8 cellular contexts compared by ENCODE assay signal in genomic region chr20:3889489-3890409, GRCh38. TPM values are rescaled to one million over a fixed set of nuclear protein-coding genes. Genes with fewer than 3 reads are reported as not detected.
A peak's percentile ranks its signal among the peaks of the same experiment; 100 is the strongest.
DNase-seq lines count a peak whose midpoint lies in the region; ATAC-seq, FAIRE-seq and TF ChIP-seq lines count a peak whose summit lies in the region.

No MANE protein-coding gene starts in this region.

- TF ChIP-seq RAD21 in HepG2 (CRISPR knock-in tag; IDR thresholded peaks at IDR 0.05) = peak; percentile 83; the same call in 1 of the 2 replicates

- TF ChIP-seq POLR2A in HepG2 (IDR thresholded peaks at IDR 0.05; ENCODE audit: insufficient read depth in 1 of 2, low read depth in 2 of 2, low read length in 2 of 2) = no peak; a peak in 1 of 4 replicates

- H2AFZ ChIP-seq in HepG2 (ENCODE audit: low read length) = no peak overlapping the region

- H3K27ac ChIP-seq in caudate nucleus (ENCODE audit: low read depth, low read length) = peak overlapping the region; percentile 98
- H3K27ac ChIP-seq in HepG2 (ENCODE audit: extremely low read length, insufficient read depth, low read length) = peak overlapping the region; percentile 86

- peaks cover 70% of the 10 kb centered on the region for H3K79me2 ChIP-seq in HepG2 (ENCODE audit: insufficient read depth, low read length)

- DNase-seq in AG04449 (ENCODE audit: low read depth, low spot score) (no peak), T-helper 2 cell (peak in 3 of 5 experiments; percentile 6 to 63 (median 17)), caudate nucleus (lab: John Stamatoyannopoulos, UW) (peak in 15 of 61 donors; percentile 6 to 68 (median 35)), HepG2 (ENCODE audit: low spot score) (peak; percentile 33)
- peak in 2 of 3 donors; percentile 24 to 26 for DNase-seq in stimulated activated CD4-positive, alpha-beta T cell treated with anti-CD3 and anti-CD28 coated beads, TNF-alpha, amount 100 ng/mL, for 48 hours (ENCODE audit: low read depth in 3 of 3)

- CTCF ChIA-PET in AG04449 (lab: Yijun Ruan, JAX) (interaction anchor here (1.1 to 1.4 kb wide), 2 partner anchors 194 to 202 kb away, joined by 4 to 5 read pairs; no protein-coding TSS in a partner anchor), HepG2 (lab: Yijun Ruan, JAX; ENCODE audit: low intra/inter-chr PET ratio, low total read pairs) (no interaction called here)

- peaks cover 1 to 10% of the 10 kb centered on the region in 2 experiments; a peak in 4 of 5 replicates for H3K36me3 ChIP-seq in HepG2 (replicated peaks in 1 of 2; ENCODE audit: control insufficient read depth in 1 of 2, insufficient read depth in 2 of 2, low read length in 2 of 2)

- peaks cover 54% of the 10 kb centered on the region for H3K4me1 ChIP-seq in HepG2 (ENCODE audit: insufficient read depth, low read length)

- H3K4me3 ChIP-seq in AG04449 (ENCODE audit: low read depth, low read length) (peak overlapping the region; percentile 98), HepG2 (replicated peaks in 1 of 3; ENCODE audit: insufficient read depth in 1 of 3, low read depth in 2 of 3, low read length in 3 of 3) (peak overlapping the region; percentile 86 to 94 (median 94))

- POLR2A ChIA-PET in AG04449 (lab: Yijun Ruan, JAX) = interaction anchor here (1.1 kb wide), 1 partner anchor 41 kb away, joined by 3 read pairs; no protein-coding TSS in a partner anchor
- POLR2A ChIA-PET in HepG2 (lab: Yijun Ruan, JAX) = interaction anchor here (1.1 kb wide), 2 partner anchors 13 to 122 kb away, joined by 3 read pairs; partner anchors contain the start of gene ADISSP

- intact Hi-C loops in HepG2 (cut with micrococcal nuclease; ENCODE audit: unreplicated experiment) = loop anchor here (2.0 to 5.0 kb wide), 3 partner anchors 69 to 198 kb away; partner anchors contain the start of gene AP5S1

- TF ChIP-seq CTCF in AG04449 (IDR thresholded peaks at IDR 0.05; ENCODE audit: insufficient read depth, low read length, missing control alignments) (no peak), HepG2 (CRISPR knock-in tag; IDR thresholded peaks at IDR 0.05) (no peak)

- WGBS in HepG2 (ENCODE audit: low lambda C conversion rate) = under 1% methylated on average over 31 of the region's 68 CpGs

- in situ Hi-C loops in HepG2 (cut with HindIII; ENCODE audit: extremely low pct_ligation_motif_present, low pct_unique_long_range_greater_than_20kb) = loop anchor here (5.0 to 10.0 kb wide), 2 partner anchors 55 to 198 kb away; no protein-coding TSS in a partner anchor

- H3K9me3 ChIP-seq in HepG2 (ENCODE audit: low read length) = no peaks in the 10 kb centered on the region

- peak overlapping the region; percentile 97 for H3K9ac ChIP-seq in HepG2 (ENCODE audit: insufficient read depth, low read depth, low read length)

- ATAC-seq in GM18520 (IDR thresholded peaks at IDR 0.05; ENCODE audit: unreplicated experiment) (peak; percentile 0), HG03354 (IDR thresholded peaks at IDR 0.05; ENCODE audit: poor library complexity, severe bottlenecking, unreplicated experiment) (peak; percentile 36), HepG2 (peak; percentile 24), HG02884 (IDR thresholded peaks at IDR 0.05; ENCODE audit: unreplicated experiment) (no peak)

- no peaks in the 10 kb centered on the region; a peak in 1 of 5 replicates for H3K27me3 ChIP-seq in HepG2 (ENCODE audit: control insufficient read depth in 1 of 2, insufficient read depth in 2 of 2, low read length in 2 of 2)

- no peak for FAIRE-seq in HepG2 (lab: Jason Lieb, UNC)

- TF ChIP-seq EP300 in HepG2 (IDR thresholded peaks at IDR 0.05; ENCODE audit: low read depth in 2 of 2, low read length in 2 of 2) = no peak
- 0 out of 2 replicates have a peak, but pooled peaks have one; percentile 21 for TF ChIP-seq EP300 in HepG2 (CRISPR knock-in tag; IDR thresholded peaks at IDR 0.05; ENCODE audit: borderline replicate concordance)

- BruUV-seq in HepG2 (replicated peaks; lab: Mats Ljungman, UMichigan) = no TSS peak

- peak overlapping the region; percentile 74 for H3K4me2 ChIP-seq in HepG2 (ENCODE audit: low read depth, low read length)

- H4K20me1 ChIP-seq in HepG2 (ENCODE audit: insufficient read depth, low read length) = peaks cover 48% of the 10 kb centered on the region

TF ChIP-seq in HepG2, 621 proteins besides CTCF, POLR2A, EP300 and RAD21 (continues in another document):
- TF ChIP-seq ZNF563 (CRISPR knock-in tag; IDR thresholded peaks at IDR 0.05) = peak; percentile 3; the same call in 1 of the 2 replicates
- no peak for TF ChIP-seq ZBTB39 (CRISPR knock-in tag; IDR thresholded peaks at IDR 0.05)
- TF ChIP-seq HOXA3 (CRISPR knock-in tag; IDR thresholded peaks at IDR 0.05) = peak; percentile 77
- peak; percentile 37; the same call in 1 of the 2 replicates for TF ChIP-seq ZNF143 (CRISPR knock-in tag; IDR thresholded peaks at IDR 0.05)
- no peak for TF ChIP-seq PLSCR1 (CRISPR knock-in tag; IDR thresholded peaks at IDR 0.05; ENCODE audit: borderline replicate concordance)
- TF ChIP-seq ZZZ3 (CRISPR knock-in tag; IDR thresholded peaks at IDR 0.05; ENCODE audit: borderline replicate concordance) = peak; percentile 59

RNA-seq across cellular contexts. Expression of gene PANK2, which starts 0.6 kb away (rescaled TPM):
- 123 and 127 TPM in 2 replicates for total RNA-seq in HepG2 (2016; rRNA removed; fragmentation: Illumina TruSeq; extraction: Trizol)
- 91.5 and 107 TPM in 2 replicates for total RNA-seq in HepG2 (2016; cell fraction: cytosol; rRNA removed; fragmentation: Illumina TruSeq; extraction: Trizol; ENCODE audit: low read depth)
- total RNA-seq in HepG2 (2016; cell fraction: insoluble cytoplasmic fraction; rRNA removed; fragmentation: Illumina TruSeq; extraction: Trizol) = 126 TPM in 2 replicates
- 107 and 121 TPM in 2 replicates for total RNA-seq in HepG2 (2016; cell fraction: membrane; rRNA removed; fragmentation: Illumina TruSeq; extraction: Trizol)
- total RNA-seq in HepG2 (2016; cell fraction: nucleus; rRNA removed; fragmentation: Illumina TruSeq; extraction: Trizol) = 89.8 and 90.2 TPM in 2 replicates
- polyA plus RNA-seq in HepG2 (2011; rRNA removed) = 31.2 and 39.2 TPM in 2 replicates
- polyA plus RNA-seq in HepG2 (2011; cell fraction: cytosol; rRNA removed) = 23.0 and 31.7 TPM in 2 replicates
- polyA plus RNA-seq in HepG2 (2011; cell fraction: nucleus; rRNA removed) = 41.6 and 42.6 TPM in 2 replicates
- 57.3 and 61.8 TPM in 2 replicates for polyA plus RNA-seq in HepG2 (2012)
- 37.8 and 43.1 TPM in 2 replicates for polyA plus RNA-seq in HepG2 (2016; cell fraction: cytosol; fragmentation: Illumina TruSeq; extraction: Trizol; ENCODE audit: low read depth)
- polyA plus RNA-seq in HepG2 (2016; cell fraction: insoluble cytoplasmic fraction; fragmentation: Illumina TruSeq; extraction: Trizol; ENCODE audit: low read depth) = 105 and 120 TPM in 2 replicates
- 70.7 and 71.1 TPM in 2 replicates for polyA plus RNA-seq in HepG2 (2016; cell fraction: membrane; fragmentation: Illumina TruSeq; extraction: Trizol; ENCODE audit: low read depth)
- 77.9 and 84.3 TPM in 2 replicates for polyA plus RNA-seq in HepG2 (2016; cell fraction: nucleus; fragmentation: Illumina TruSeq; extraction: Trizol; ENCODE audit: insufficient read depth, low read depth)
- 24.2 and 40.6 TPM in 2 replicates for polyA minus RNA-seq in HepG2 (2011; rRNA and poly(A)+ RNA removed; ENCODE audit: low replicate concordance)
- polyA minus RNA-seq in HepG2 (2011; cell fraction: cytosol; rRNA and poly(A)+ RNA removed) = 23.3 and 28.9 TPM in 2 replicates
- polyA minus RNA-seq in HepG2 (2011; cell fraction: nucleus; rRNA and poly(A)+ RNA removed) = 83.4 and 101 TPM in 2 replicates

RNA-seq across cellular contexts. Expression of gene MAVS, which starts 43.1 kb away (rescaled TPM):
- total RNA-seq in HepG2 (2016; rRNA removed; fragmentation: Illumina TruSeq; extraction: Trizol) = 36.6 and 44.4 TPM in 2 replicates
- 4.7 and 5.3 TPM in 2 replicates for total RNA-seq in HepG2 (2016; cell fraction: cytosol; rRNA removed; fragmentation: Illumina TruSeq; extraction: Trizol; ENCODE audit: low read depth)
- total RNA-seq in HepG2 (2016; cell fraction: insoluble cytoplasmic fraction; rRNA removed; fragmentation: Illumina TruSeq; extraction: Trizol) = 37.6 and 37.9 TPM in 2 replicates
- 17.4 and 17.9 TPM in 2 replicates for total RNA-seq in HepG2 (2016; cell fraction: membrane; rRNA removed; fragmentation: Illumina TruSeq; extraction: Trizol)
- total RNA-seq in HepG2 (2016; cell fraction: nucleus; rRNA removed; fragmentation: Illumina TruSeq; extraction: Trizol) = 23.6 and 27.3 TPM in 2 replicates
- 27.3 and 27.8 TPM in 2 replicates for polyA plus RNA-seq in HepG2 (2011; rRNA removed)
- 15.7 and 16.8 TPM in 2 replicates for polyA plus RNA-seq in HepG2 (2011; cell fraction: cytosol; rRNA removed)
- 36.4 and 42.5 TPM in 2 replicates for polyA plus RNA-seq in HepG2 (2011; cell fraction: nucleus; rRNA removed)
- polyA plus RNA-seq in HepG2 (2012) = 18.3 and 22.8 TPM in 2 replicates
- 2.6 TPM in 2 replicates for polyA plus RNA-seq in HepG2 (2016; cell fraction: cytosol; fragmentation: Illumina TruSeq; extraction: Trizol; ENCODE audit: low read depth)
- 25.4 and 30.9 TPM in 2 replicates for polyA plus RNA-seq in HepG2 (2016; cell fraction: insoluble cytoplasmic fraction; fragmentation: Illumina TruSeq; extraction: Trizol; ENCODE audit: low read depth)
- polyA plus RNA-seq in HepG2 (2016; cell fraction: membrane; fragmentation: Illumina TruSeq; extraction: Trizol; ENCODE audit: low read depth) = 6.2 and 7.0 TPM in 2 replicates
- 35.3 and 39.8 TPM in 2 replicates for polyA plus RNA-seq in HepG2 (2016; cell fraction: nucleus; fragmentation: Illumina TruSeq; extraction: Trizol; ENCODE audit: insufficient read depth, low read depth)
- 25.5 and 99.2 TPM in 2 replicates for polyA minus RNA-seq in HepG2 (2011; rRNA and poly(A)+ RNA removed; ENCODE audit: low replicate concordance)
- polyA minus RNA-seq in HepG2 (2011; cell fraction: cytosol; rRNA and poly(A)+ RNA removed) = 36.0 and 39.4 TPM in 2 replicates
- polyA minus RNA-seq in HepG2 (2011; cell fraction: nucleus; rRNA and poly(A)+ RNA removed) = 27.7 and 33.1 TPM in 2 replicates
